In genomic region chr12:127145929-127146789, GRCh38 we compare ENCODE assay signal across 8 cellular contexts.
DNase-seq lines count a peak whose midpoint lies in the region; ATAC-seq and TF ChIP-seq lines count a peak whose summit lies in the region.

No MANE protein-coding gene starts in this region.

- H3K27ac ChIP-seq in upper lobe of right lung: peak overlapping the region; percentile 60

- intact Hi-C loops in head of caudate nucleus (cut with DNase I) (no loop called here), upper lobe of right lung (cut with DNase I) (no loop called here)

- TF ChIP-seq CTCF in BE2C (IDR thresholded peaks at IDR 0.05; ENCODE audit: low read depth, low read length) (no peak), retinal pigment epithelial cell (conservative IDR thresholded peaks at IDR 0.05; ENCODE audit: low read depth, low read length) (no peak), upper lobe of right lung (IDR thresholded peaks at IDR 0.05) (no peak)

- no peaks in the 10 kb centered on the region; the same call in 1 of the 2 replicates for H3K9me3 ChIP-seq in BE2C
- no peaks in the 10 kb centered on the region for H3K9me3 ChIP-seq in upper lobe of right lung

- peaks cover 8 to 13% of the 10 kb centered on the region in 2 donors for H3K9me3 Mint-ChIP-seq in activated naive CD4-positive, alpha-beta T cell treated with anti-CD3 and anti-CD28 coated beads, Interleukin-2, amount 50 U/mL, for 72 hours

- peak; percentile 87 to 93 for ATAC-seq in activated naive CD4-positive, alpha-beta T cell treated with anti-CD3 and anti-CD28 coated beads, Interleukin-2, amount 50 U/mL, for 72 hours
- ATAC-seq in upper lobe of right lung: peak; percentile 95

- peak overlapping the region in 1 of 2 donors; percentile 88 for H3K27ac Mint-ChIP-seq in activated naive CD4-positive, alpha-beta T cell treated with anti-CD3 and anti-CD28 coated beads, Interleukin-2, amount 50 U/mL, for 72 hours

- H3K27me3 ChIP-seq in BE2C (no peaks in the 10 kb centered on the region), upper lobe of right lung (no peaks in the 10 kb centered on the region)

- no peaks in the 10 kb centered on the region for H3K36me3 ChIP-seq in BE2C
- no peaks in the 10 kb centered on the region for H3K36me3 ChIP-seq in upper lobe of right lung

- peaks cover 16 to 21% of the 10 kb centered on the region in 2 donors for H3K36me3 Mint-ChIP-seq in activated naive CD4-positive, alpha-beta T cell treated with anti-CD3 and anti-CD28 coated beads, Interleukin-2, amount 50 U/mL, for 72 hours

- H3K4me3 ChIP-seq in BE2C (ENCODE audit: low read depth, low read length): peak overlapping the region; percentile 62
- peak overlapping the region; percentile 55 for H3K4me3 ChIP-seq in retinal pigment epithelial cell (ENCODE audit: low read length)
- peak overlapping the region; percentile 62 for H3K4me3 ChIP-seq in upper lobe of right lung

- H3K4me1 ChIP-seq in BE2C (no peaks in the 10 kb centered on the region), upper lobe of right lung (peaks cover 6% of the 10 kb centered on the region)

- DNase-seq in BE2C (peak; percentile 94), RPMI7951 (ENCODE audit: low read depth) (peak; percentile 73), head of caudate nucleus (peak; percentile 44 to 92 (median 82)), retinal pigment epithelial cell (ENCODE audit: low read depth) (no peak), upper lobe of right lung (peak; percentile 88), DMS79 treated with DMSO at 0.1 percent for 48 hours (lab: John Stamatoyannopoulos, UW) (no peak), DMS 273 treated with DMSO at 0.1 percent for 48 hours (lab: John Stamatoyannopoulos, UW) (no peak)
- peak; percentile 57 to 69 for DNase-seq in activated naive CD4-positive, alpha-beta T cell treated with anti-CD3 and anti-CD28 coated beads, Interleukin-2, amount 50 U/mL, for 72 hours (ENCODE audit: low spot score in 2 of 2)

Comparison
In these comparisons a context has a peak if more than half of its experiments do, and no peak if none do; other contexts are left out.
1. DNase-seq: peak in BE2C (single experiment), RPMI7951 (single experiment), activated naive CD4-positive, alpha-beta T cell treated with anti-CD3 and anti-CD28 coated beads, Interleukin-2, amount 50 U/mL, for 72 hours (2 of 2), head of caudate nucleus (42 of 42) and upper lobe of right lung (single experiment); none in retinal pigment epithelial cell (single experiment), DMS79 treated with DMSO at 0.1 percent for 48 hours (single experiment) and DMS 273 treated with DMSO at 0.1 percent for 48 hours (single experiment).
2. Peak in every context shown above with its lines, with median percentiles within 50 percentile points of each other: H3K4me3 ChIP-seq.